Comparison of ENCODE assay signal across 15 cellular contexts in the genomic region with DNA sequence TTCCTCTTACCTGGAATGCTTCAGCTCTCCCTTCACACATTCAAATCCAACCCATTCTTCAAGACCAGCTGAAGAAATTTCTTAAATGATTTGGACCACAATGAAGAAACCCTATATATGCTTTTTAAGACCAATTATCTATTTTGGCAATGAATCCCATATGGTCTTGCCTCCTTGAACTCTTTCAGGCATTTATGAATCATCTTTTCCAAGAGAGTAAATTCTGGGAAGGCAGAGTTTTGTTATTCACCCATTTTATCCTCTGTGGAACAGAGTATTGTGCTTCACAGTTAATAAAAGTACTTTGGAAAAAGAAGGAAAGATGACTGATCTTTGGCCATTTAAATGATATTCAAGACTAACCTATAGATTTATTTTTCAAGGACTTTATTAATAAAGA. TPM values are rescaled to one million over a fixed set of nuclear protein-coding genes. Genes with fewer than 3 reads are reported as not detected.
DNase-seq lines count a peak whose midpoint lies in the region; ATAC-seq and TF ChIP-seq lines count a peak whose summit lies in the region.
"Had no signal": no experiment of that assay in that cellular context is flagged by ENCODE, and none has a peak within 500 bp of the region (broad histone marks: within the 10 kb centered on the region; RNA-seq: fewer than 3 reads in every experiment).

No MANE protein-coding gene starts in this region.

- H3K36me3 Mint-ChIP-seq in activated naive CD8-positive, alpha-beta T cell: peaks cover 40% of the 10 kb centered on the region

- DNase-seq in AG10803 (ENCODE audit: low read depth): peak; percentile 67
- peak; percentile 88 for DNase-seq in EH (ENCODE audit: low read depth)
- DNase-seq in fibroblast of the aortic adventitia (ENCODE audit: low read depth): peak; percentile 83
- no peak for DNase-seq in NCI-H1930 (lab: John Stamatoyannopoulos, UW)
- no peak for DNase-seq in pons (ENCODE audit: low spot score)
- no peak for DNase-seq in glomerular visceral epithelial cell (ENCODE audit: extremely low spot score)
- DNase-seq: activated naive CD4-positive, alpha-beta T cell treated with anti-CD3 and anti-CD28 coated beads, Interleukin-2, amount 50 U/mL, for 16 hours; cerebellar nuclear complex; NCI-H774; stimulated activated CD4-positive, alpha-beta T cell treated with anti-CD3 and anti-CD28 coated beads, Interleukin-12 subunit alpha, Interleukin-12 subunit beta, amount 100 ng/mL, for 4 hours; T1000 had no signal

- H3K4me3 ChIP-seq in AG10803 (ENCODE audit: low read length) (no peak overlapping the region), fibroblast of the aortic adventitia (ENCODE audit: low read depth, low read length) (no peak overlapping the region)
- H3K4me3 ChIP-seq: HAP-1, suprapubic skin had no signal

- TF ChIP-seq CTCF in AG10803 (conservative IDR thresholded peaks at IDR 0.05; ENCODE audit: low read length) (no peak), fibroblast of the aortic adventitia (IDR thresholded peaks at IDR 0.05; ENCODE audit: insufficient read depth, low read length) (no peak)

- H3K4me3 Mint-ChIP-seq in activated naive CD8-positive, alpha-beta T cell: peak overlapping the region; percentile 79

- peaks cover 45% of the 10 kb centered on the region for H3K4me1 Mint-ChIP-seq in activated naive CD8-positive, alpha-beta T cell (ENCODE audit: low read depth)

- no peak for ATAC-seq in GM21515 (IDR thresholded peaks at IDR 0.05; ENCODE audit: unreplicated experiment)

- H3K9me3 Mint-ChIP-seq in activated naive CD8-positive, alpha-beta T cell (ENCODE audit: low read depth): peaks cover 4% of the 10 kb centered on the region

- H3K27ac Mint-ChIP-seq in activated naive CD8-positive, alpha-beta T cell: peak overlapping the region; percentile 97

- H3K27me3 Mint-ChIP-seq in activated naive CD8-positive, alpha-beta T cell: no peaks in the 10 kb centered on the region

RNA-seq across cellular contexts. Expression of gene GIT2, which starts 14.0 kb away (rescaled TPM):
- 23.6 and 50.8 TPM in 2 replicates for total RNA-seq in fibroblast of the aortic adventitia (ENCODE audit: low replicate concordance)

RNA-seq across cellular contexts. Expression of gene ANKRD13A, which starts 17.0 kb away (rescaled TPM):
- 66.6 and 91.5 TPM in 2 replicates for total RNA-seq in fibroblast of the aortic adventitia (ENCODE audit: low replicate concordance)

Comparison
In these comparisons a context has a peak if more than half of its experiments do, and no peak if none do; other contexts are left out.
1. DNase-seq: peak in AG10803 (single experiment), EH (single experiment) and fibroblast of the aortic adventitia (single experiment); none in NCI-H1930 (0 of 2), pons (single experiment) and glomerular visceral epithelial cell (single experiment).